In genomic region chr6:42502127-42502526, GRCh38 we compare ENCODE assay signal across 20 cellular contexts. TPM values are rescaled to one million over a fixed set of nuclear protein-coding genes. Genes with fewer than 3 reads are reported as not detected.
"Had no signal": no experiment of that assay in that cellular context is flagged by ENCODE, and none has a peak within 500 bp of the region (broad histone marks: within the 10 kb centered on the region; RNA-seq: fewer than 3 reads in every experiment).

No MANE protein-coding gene starts in this region.

- H3K4me3 ChIP-seq: coronary artery, ovary, right atrium auricular region, sigmoid colon, skin epidermis had no signal

- DNase-seq: effector CD4-positive, alpha-beta T cell; endodermal cell; erythroblast; foreskin melanocyte; head of caudate nucleus; hippocampal formation; kidney glomerular epithelial cell; mesendoderm; naive thymus-derived CD4-positive, alpha-beta T cell; ovary; sigmoid colon; stimulated activated CD4-positive, alpha-beta T cell treated with anti-CD3 and anti-CD28 coated beads, Interleukin-2, amount 100 ng/mL, for 24 hours; stimulated activated naive CD4-positive, alpha-beta T cell treated with Interleukin-2 at 50 U/mL for 16 hours; trophoblast cell had no signal

- ATAC-seq: naive thymus-derived CD4-positive, alpha-beta T cell had no signal

- H3K4me3 Mint-ChIP-seq: endodermal cell; naive thymus-derived CD4-positive, alpha-beta T cell; neural crest cell had no signal

- H3K9me3 ChIP-seq: ovary, right atrium auricular region, sigmoid colon had no signal

- H3K4me1 ChIP-seq: right atrium auricular region, sigmoid colon had no signal

- H3K4me1 Mint-ChIP-seq: endodermal cell, neural crest cell had no signal

- H3K9me3 Mint-ChIP-seq: endodermal cell had no signal

- H3K27ac Mint-ChIP-seq: endodermal cell; naive thymus-derived CD4-positive, alpha-beta T cell had no signal

- H3K36me3 ChIP-seq: ovary, right atrium auricular region, sigmoid colon had no signal

- H3K27me3 ChIP-seq: ovary, right atrium auricular region, sigmoid colon had no signal

- H3K27ac ChIP-seq: coronary artery, ovary, right atrium auricular region, sigmoid colon, skin epidermis had no signal

RNA-seq across cellular contexts. Expression of gene TRERF1, which starts 50.4 kb away (rescaled TPM):
- total RNA-seq: dermis microvascular lymphatic vessel endothelial cell, lung microvascular endothelial cell had no signal
